ENCODE assay signal across 21 cellular contexts in genomic region chr2:16079637-16080036, GRCh38.
"Had no signal": no experiment of that assay in that cellular context is flagged by ENCODE, and none has a peak within 500 bp of the region (broad histone marks: within the 10 kb centered on the region; RNA-seq: fewer than 3 reads in every experiment).

No MANE protein-coding gene starts in this region.

- H3K27ac Mint-ChIP-seq: activated CD4-positive, alpha-beta memory T cell treated with anti-CD3 and anti-CD28 coated beads for 36 hours; activated CD4-positive, alpha-beta T cell treated with anti-CD3 and anti-CD28 coated beads, Interleukin-2, amount 10 ng/mL, durations not matched to agents 7 days and 5 days; activated naive CD4-positive, alpha-beta T cell treated with anti-CD3 and anti-CD28 coated beads, Interleukin-2, amount 10 ng/mL, durations not matched to agents 7 days and 5 days; activated naive CD8-positive, alpha-beta T cell treated with anti-CD3 and anti-CD28 coated beads for 36 hours; activated T-helper 2 cell treated with anti-CD3 and anti-CD28 coated beads, Interferon-gamma antibody, Interleukin-2, Interleukin-4, amounts not matched to agents 10 μg/mL and 5 μg/mL and 100 μg/mL, durations not matched to agents 14 hours and 24 hours and 36 hours; T-helper 17 cell had no signal

- H3K27ac ChIP-seq: PC-9 had no signal

- H3K36me3 Mint-ChIP-seq: activated CD4-positive, alpha-beta memory T cell treated with anti-CD3 and anti-CD28 coated beads for 36 hours; activated naive CD4-positive, alpha-beta T cell treated with anti-CD3 and anti-CD28 coated beads, Interleukin-2, amount 10 ng/mL, durations not matched to agents 7 days and 5 days; activated naive CD8-positive, alpha-beta T cell treated with anti-CD3 and anti-CD28 coated beads for 36 hours had no signal

- FAIRE-seq: TTC549 had no signal

- H3K4me1 Mint-ChIP-seq: activated CD4-positive, alpha-beta T cell treated with anti-CD3 and anti-CD28 coated beads, Interleukin-2, amount 10 ng/mL, durations not matched to agents 7 days and 5 days; activated naive CD4-positive, alpha-beta T cell treated with anti-CD3 and anti-CD28 coated beads, Interleukin-2, amount 10 ng/mL, durations not matched to agents 7 days and 5 days; activated naive CD8-positive, alpha-beta T cell treated with anti-CD3 and anti-CD28 coated beads for 36 hours; T-helper 17 cell had no signal

- H3K4me3 Mint-ChIP-seq: activated CD4-positive, alpha-beta memory T cell treated with anti-CD3 and anti-CD28 coated beads for 36 hours; activated CD4-positive, alpha-beta T cell treated with anti-CD3 and anti-CD28 coated beads, Interleukin-2, amount 10 ng/mL, durations not matched to agents 7 days and 5 days; activated naive CD4-positive, alpha-beta T cell treated with anti-CD3 and anti-CD28 coated beads, Interleukin-2, amount 10 ng/mL, durations not matched to agents 7 days and 5 days; activated naive CD8-positive, alpha-beta T cell treated with anti-CD3 and anti-CD28 coated beads for 36 hours; T-helper 17 cell had no signal

- H3K4me3 ChIP-seq: PC-9 had no signal

- H3K9me3 Mint-ChIP-seq: activated CD4-positive, alpha-beta memory T cell treated with anti-CD3 and anti-CD28 coated beads for 36 hours; activated CD4-positive, alpha-beta T cell treated with anti-CD3 and anti-CD28 coated beads, Interleukin-2, amount 10 ng/mL, durations not matched to agents 7 days and 5 days; activated naive CD4-positive, alpha-beta T cell treated with anti-CD3 and anti-CD28 coated beads, Interleukin-2, amount 10 ng/mL, durations not matched to agents 7 days and 5 days; activated naive CD8-positive, alpha-beta T cell treated with anti-CD3 and anti-CD28 coated beads for 36 hours; activated T-helper 2 cell treated with anti-CD3 and anti-CD28 coated beads, Interferon-gamma antibody, Interleukin-2, Interleukin-4, amounts not matched to agents 10 μg/mL and 5 μg/mL and 100 μg/mL, durations not matched to agents 14 hours and 24 hours and 36 hours had no signal

- H3K27me3 Mint-ChIP-seq: activated CD4-positive, alpha-beta memory T cell treated with anti-CD3 and anti-CD28 coated beads for 36 hours; activated CD4-positive, alpha-beta T cell treated with anti-CD3 and anti-CD28 coated beads, Interleukin-2, amount 10 ng/mL, durations not matched to agents 7 days and 5 days; activated naive CD8-positive, alpha-beta T cell treated with anti-CD3 and anti-CD28 coated beads for 36 hours had no signal

- DNase-seq: activated CD4-positive, alpha-beta memory T cell treated with anti-CD3 and anti-CD28 coated beads for 36 hours; activated CD4-positive, alpha-beta T cell treated with anti-CD3 and anti-CD28 coated beads, Interleukin-2, amount 10 ng/mL, durations not matched to agents 7 days and 5 days; activated CD4-positive, CD25-positive, alpha-beta regulatory T cell; activated CD8-positive, alpha-beta memory T cell treated with anti-CD3 and anti-CD28 coated beads for 24 hours; activated gamma-delta T cell treated with Interleukin-2 at 50 U/mL for 16 hours; activated naive CD4-positive, alpha-beta T cell treated with anti-CD3 and anti-CD28 coated beads, Interleukin-2, amount 10 ng/mL, durations not matched to agents 7 days and 5 days; activated naive CD8-positive, alpha-beta T cell treated with anti-CD3 and anti-CD28 coated beads for 36 hours; activated T-cell treated with anti-CD3 and anti-CD28 coated beads for 4 hours; activated T-cell treated with anti-CD3 and anti-CD28 coated beads, Interleukin-2, amount 50 U/mL, for 48 hours; NCI-H1105 treated with DMSO at 0.1 percent for 48 hours; NCI-H1436 treated with DMSO at 0.1 percent for 48 hours; NCI-H187; NCI-H2081; NCI-H2227 treated with DMSO at 0.1 percent for 48 hours; NCI-H510A; PC-9; SIG-M5; T-helper 17 cell; T-helper 9 cell had no signal
